In the genomic region with DNA sequence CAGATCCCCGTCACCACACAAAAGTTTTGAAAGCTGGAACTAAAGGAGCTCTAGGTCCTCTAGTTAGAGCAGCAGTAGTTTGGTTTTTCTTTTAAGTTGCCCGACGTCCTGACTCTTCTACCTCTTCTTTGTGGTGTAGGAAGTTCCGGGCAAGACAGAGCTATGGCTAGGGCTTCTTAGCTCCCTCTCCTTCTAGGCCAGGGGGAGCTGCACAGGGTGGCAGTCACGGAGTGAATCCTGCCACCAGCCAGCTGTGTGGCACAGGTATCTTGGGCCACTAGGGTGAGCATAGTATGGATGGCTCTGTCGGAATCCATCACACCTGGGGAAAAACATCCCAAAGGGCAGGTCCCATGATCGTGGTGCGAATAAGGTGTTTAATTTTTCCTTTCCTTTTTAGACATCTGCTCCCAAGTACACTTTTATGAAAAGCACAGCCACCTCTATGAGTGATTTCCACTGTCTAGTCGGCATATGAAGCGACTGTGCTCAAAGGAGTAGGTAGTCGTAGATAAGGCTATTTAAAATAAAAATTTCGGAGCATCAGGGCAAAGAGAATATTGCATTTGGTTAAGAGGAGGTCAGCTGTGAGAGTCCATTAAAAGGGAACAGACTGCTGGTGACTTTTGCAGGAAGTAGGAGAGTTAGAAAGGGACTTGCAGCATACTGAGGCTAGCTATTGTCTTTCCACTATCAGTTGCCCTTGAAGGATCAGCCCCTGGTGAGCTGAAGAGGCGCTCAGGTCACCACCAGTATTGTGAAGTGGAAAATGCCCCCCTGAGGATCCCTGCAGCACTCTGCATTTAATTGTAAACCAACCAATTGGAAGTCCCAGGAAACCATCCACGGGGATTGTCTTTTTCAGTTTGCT, we compare ENCODE assay signal across 8 cellular contexts. TPM values are rescaled to one million over a fixed set of nuclear protein-coding genes. Genes with fewer than 3 reads are reported as not detected.
DNase-seq lines count a peak whose midpoint lies in the region; ATAC-seq, FAIRE-seq and TF ChIP-seq lines count a peak whose summit lies in the region.

No MANE protein-coding gene starts in this region.

- H3K27me3 ChIP-seq in H1 (replicated peaks in 1 of 4; ENCODE audit: control insufficient read depth in 3 of 4, extremely low read depth in 1 of 4, insufficient read depth in 3 of 4, low read length in 3 of 4): peaks cover 0 to 17% (median 7%) of the 10 kb centered on the region in 4 experiments; a peak in 6 of 7 replicates

- H3K27ac ChIP-seq in H1 (ENCODE audit: low read depth, low read length): no peak overlapping the region

- peak; percentile 45 for FAIRE-seq in H1 (lab: Jason Lieb, UNC)

- peak overlapping the region; percentile 12 to 81 (median 44); a peak in 6 of 8 replicates for H3K4me3 ChIP-seq in H1 (ENCODE audit: extremely low read depth in 1 of 4, insufficient read depth in 2 of 4, low read depth in 3 of 4, low read length in 4 of 4)

- H2BK20ac ChIP-seq in H1 (ENCODE audit: low read length): peak overlapping the region; percentile 24

- no peak overlapping the region for H3K9ac ChIP-seq in H1 (replicated peaks in 1 of 4; ENCODE audit: extremely low read depth in 1 of 4, low read depth in 3 of 4, low read length in 3 of 4)

- H2BK15ac ChIP-seq in H1 (ENCODE audit: low read length): no peak overlapping the region

- 11% methylated on average over 14 of the region's 14 CpGs; no CpG with 5 or more reads in 1 of the 2 experiments for WGBS in H1 (ENCODE audit: extremely low coverage in 1 of 2, insufficient coverage in 1 of 2, insufficient read length in 1 of 2, insufficient replicate concordance in 2 of 2, low coverage in 1 of 2, low lambda C conversion rate in 2 of 2, missing lambda C conversion rate in 1 of 2), 2 experiments

- H3K23me2 ChIP-seq in H1 (ENCODE audit: low read depth, low read length): peaks cover 12% of the 10 kb centered on the region

- H2BK5ac ChIP-seq in H1 (ENCODE audit: low read depth, low read length): peak overlapping the region; percentile 46; the same call in 1 of the 2 replicates

- peak overlapping the region; percentile 63 for H3K4ac ChIP-seq in H1 (replicated peaks; ENCODE audit: insufficient read length, low read depth, low read length)

- no peaks in the 10 kb centered on the region for H3K9me3 Mint-ChIP-seq in nephron progenitor cell

- H3K79me1 ChIP-seq in H1 (ENCODE audit: low read depth, low read length): no peaks in the 10 kb centered on the region

- H3K18ac ChIP-seq in H1 (ENCODE audit: extremely low read depth, low read length): peak overlapping the region; percentile 80

- peak overlapping the region; percentile 67 to 85 for H3K4me2 ChIP-seq in H1 (ENCODE audit: insufficient read depth in 1 of 2, low read depth in 2 of 2, low read length in 2 of 2)

- no peak overlapping the region for H3K23ac ChIP-seq in H1 (ENCODE audit: insufficient read length)

- no peak for TF ChIP-seq CTCF in H1 (IDR thresholded peaks at IDR 0.05; ENCODE audit: control extremely low read depth in 1 of 3, insufficient read depth in 1 of 3, low read depth in 1 of 3, low read length in 3 of 3)
- TF ChIP-seq CTCF in nephron progenitor cell (IDR thresholded peaks at IDR 0.05): no peak

- H4K20me1 ChIP-seq in H1 (replicated peaks in 1 of 2; ENCODE audit: control insufficient read depth in 1 of 2, insufficient read depth in 2 of 2, low read length in 2 of 2): no peaks in the 10 kb centered on the region

- peaks cover 14% of the 10 kb centered on the region for H3K36me3 Mint-ChIP-seq in nephron progenitor cell (ENCODE audit: low read depth)

- peak overlapping the region; percentile 5 for H4K5ac ChIP-seq in H1 (ENCODE audit: insufficient read length, low read depth, low read length)

- no peak for TF ChIP-seq POLR2A in H1 (IDR thresholded peaks at IDR 0.05; ENCODE audit: control extremely low read depth in 1 of 2, low read depth in 2 of 2, low read length in 2 of 2)

- DNase-seq in AG08396 (ENCODE audit: low spot score) (peak; percentile 9), HCEC 1CT (peak; percentile 38), T-helper 9 cell (peak; percentile 11), H1 (ENCODE audit: low read depth in 1 of 2, low spot score in 2 of 2) (peak in 1 of 2 experiments; percentile 61), nephron progenitor cell (no peak), NCI-H774 (lab: John Stamatoyannopoulos, UW) (no peak)

- CTCF ChIA-PET in H1 (lab: Charles Lee; ENCODE audit: partially characterized antibody): interaction anchor here (0.7 to 1.9 kb wide), 7 partner anchors 9 to 262 kb away, joined by 3 to 4 read pairs (median 3); no protein-coding TSS in a partner anchor

- TF ChIP-seq EP300 in H1 (IDR thresholded peaks at IDR 0.05; ENCODE audit: borderline replicate concordance in 1 of 2, low read depth in 2 of 2, low read length in 2 of 2): no peak

- peaks cover 22% of the 10 kb centered on the region for H3K27me3 Mint-ChIP-seq in nephron progenitor cell (ENCODE audit: low read depth, poor library complexity)

- peak overlapping the region; percentile 96 for H3K4me3 Mint-ChIP-seq in nephron progenitor cell

- no peak overlapping the region for H3K14ac ChIP-seq in H1 (ENCODE audit: insufficient read length)

- H4K91ac ChIP-seq in H1 (replicated peaks; ENCODE audit: insufficient read length, low read length): peak overlapping the region; percentile 77

- peaks cover 47% of the 10 kb centered on the region for H3K4me1 Mint-ChIP-seq in nephron progenitor cell

- no peak overlapping the region for H3K27ac Mint-ChIP-seq in nephron progenitor cell

- no peaks in the 10 kb centered on the region for H3K9me3 ChIP-seq in H1 (ENCODE audit: insufficient read depth in 2 of 2, low read depth in 1 of 2, low read length in 1 of 2)

- peaks cover 0 to 27% of the 10 kb centered on the region in 2 experiments; a peak in 2 of 4 replicates for H3K79me2 ChIP-seq in H1 (ENCODE audit: control insufficient read depth in 1 of 2, insufficient read depth in 2 of 2, low read length in 2 of 2)

- peak overlapping the region; percentile 65 for H2BK120ac ChIP-seq in H1 (replicated peaks; ENCODE audit: low read depth, low read length)

- H3K4me1 ChIP-seq in H1 (replicated peaks in 1 of 4; ENCODE audit: control insufficient read depth in 3 of 4, insufficient read depth in 4 of 4, low read length in 3 of 4): peaks cover 2 to 15% (median 9%) of the 10 kb centered on the region in 4 experiments

- peak overlapping the region; percentile 8 for H3K56ac ChIP-seq in H1 (replicated peaks; ENCODE audit: insufficient read length, low read depth, low read length)

- 0 out of 4 replicates have a peak, but pooled peaks of 1 of the 2 experiments have one; percentile 8 for TF ChIP-seq RAD21 in H1 (IDR thresholded peaks at IDR 0.05 in 1 of 2, conservative IDR thresholded peaks at IDR 0.05 in 1 of 2; ENCODE audit: low read depth in 2 of 2, low read length in 2 of 2)

- no peak overlapping the region for H4K8ac ChIP-seq in H1 (ENCODE audit: extremely low read depth, insufficient read depth, low read length)

- ATAC-seq in GM21737 (IDR thresholded peaks at IDR 0.05; ENCODE audit: unreplicated experiment) (no peak), HG03354 (IDR thresholded peaks at IDR 0.05; ENCODE audit: poor library complexity, severe bottlenecking, unreplicated experiment) (no peak)

- no peak overlapping the region for H2AFZ ChIP-seq in H1 (ENCODE audit: low read length)

- H3K36me3 ChIP-seq in H1 (ENCODE audit: control insufficient read depth in 2 of 4, insufficient read depth in 4 of 4, low read length in 3 of 4): no peaks in the 10 kb centered on the region; a peak in 1 of 8 replicates

- POLR2A ChIA-PET in H1 (lab: Charles Lee; ENCODE audit: partially characterized antibody): interaction anchor here (0.8 to 1.0 kb wide), 3 partner anchors 9 to 974 kb away, joined by 3 to 4 read pairs (median 3); no protein-coding TSS in a partner anchor

- H2AK5ac ChIP-seq in H1 (ENCODE audit: low read depth, low read length): no peak overlapping the region

- H2BK12ac ChIP-seq in H1 (ENCODE audit: low read depth, low read length): peak overlapping the region; percentile 65; the same call in 1 of the 2 replicates

TF ChIP-seq in H1, 55 proteins besides CTCF, POLR2A, EP300 and RAD21 (continues in another document):
- TF ChIP-seq GABPA (IDR thresholded peaks at IDR 0.05; ENCODE audit: borderline replicate concordance, insufficient read depth, low read length) (no peak), PHF8 (conservative IDR thresholded peaks at IDR 0.05; ENCODE audit: low read depth, low read length) (no peak), ZNF274 (IDR thresholded peaks at IDR 0.05; ENCODE audit: borderline replicate concordance, extremely low read depth, low read length) (no peak), BCL11A (IDR thresholded peaks at IDR 0.05; ENCODE audit: low read depth in 2 of 2, low read length in 2 of 2) (no peak), EGR1 (IDR thresholded peaks at IDR 0.05; ENCODE audit: borderline replicate concordance, low read depth, low read length) (no peak), EZH2 (IDR thresholded peaks at IDR 0.05; ENCODE audit: low read depth, low read length, severe bottlenecking) (no peak), TAF7 (optimal IDR thresholded peaks at IDR 0.05; ENCODE audit: borderline replicate concordance, low read depth, low read length) (no peak), TEAD4 (IDR thresholded peaks at IDR 0.05; ENCODE audit: low read depth, low read length) (no peak), BACH1 (IDR thresholded peaks at IDR 0.05; ENCODE audit: low read length) (peak; percentile 44; the same call in 1 of the 2 replicates), CREB1 (IDR thresholded peaks at IDR 0.05) (no peak), SP1 (IDR thresholded peaks at IDR 0.05; ENCODE audit: low read depth, low read length) (peak; percentile 56; the same call in 1 of the 2 replicates), SP2 (IDR thresholded peaks at IDR 0.05; ENCODE audit: low read length) (no peak), HDAC2 (IDR thresholded peaks at IDR 0.05; ENCODE audit: borderline replicate concordance in 1 of 2, low read depth in 2 of 2, low read length in 2 of 2) (peak; percentile 80 to 93; a peak in 3 of 4 replicates)
- TF ChIP-seq, protein P1, sequence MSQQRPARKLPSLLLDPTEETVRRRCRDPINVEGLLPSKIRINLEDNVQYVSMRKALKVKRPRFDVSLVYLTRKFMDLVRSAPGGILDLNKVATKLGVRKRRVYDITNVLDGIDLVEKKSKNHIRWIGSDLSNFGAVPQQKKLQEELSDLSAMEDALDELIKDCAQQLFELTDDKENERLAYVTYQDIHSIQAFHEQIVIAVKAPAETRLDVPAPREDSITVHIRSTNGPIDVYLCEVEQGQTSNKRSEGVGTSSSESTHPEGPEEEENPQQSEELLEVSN (IDR thresholded peaks at IDR 0.05): no peak

RNA-seq across cellular contexts. Expression of a gene that starts 2.1 kb away (rescaled TPM):
- total RNA-seq in H1 (2021; fragmentation: NEBNext Ultra II Directional; extraction: Animal tissue kit (Norgen Biotek cat#: 25700)): 14.8 and 17.8 TPM in 2 replicates
- polyA plus RNA-seq in H1 (2011; rRNA removed): 5.8 TPM in 2 replicates
- 8.0 TPM for polyA plus RNA-seq in H1 (2011; cell fraction: cytosol; rRNA removed)
- 13.3 TPM for polyA plus RNA-seq in H1 (2011; cell fraction: nucleus; rRNA removed)
- 6.2 to 10.7 TPM (median 8.5 TPM) in 4 replicates for polyA plus RNA-seq in H1 (2012, experiment 1 of 2)
- polyA plus RNA-seq in H1 (2012, experiment 2 of 2): 1.4 TPM
- 5.2 TPM for polyA plus RNA-seq in H1 (2013, experiment 1 of 2)
- 4.5 TPM for polyA plus RNA-seq in H1 (2013, experiment 2 of 2)
- 14.1 and 20.3 TPM in 2 replicates for polyA minus RNA-seq in H1 (2011; rRNA and poly(A)+ RNA removed)
- polyA minus RNA-seq in H1 (2011; cell fraction: cytosol; rRNA and poly(A)+ RNA removed): 9.9 TPM
- 32.8 TPM for polyA minus RNA-seq in H1 (2011; cell fraction: nucleus; rRNA and poly(A)+ RNA removed)

Comparison
In these comparisons a context has a peak if more than half of its experiments do, and no peak if none do; other contexts are left out.
1. DNase-seq: peak in AG08396 (single experiment), HCEC 1CT (single experiment) and T-helper 9 cell (single experiment); none in nephron progenitor cell (single experiment) and NCI-H774 (single experiment).